ENCODE assay signal across 1 cellular context in genomic region chr20:35474504-35474903, GRCh38.
A peak's percentile ranks its signal among the peaks of the same experiment; 100 is the strongest.
TF ChIP-seq lines count a peak whose summit lies in the region.

No MANE protein-coding gene starts in this region.

TF ChIP-seq in HepG2, 621 proteins besides CTCF, POLR2A, EP300 and RAD21 (continues in another document):
- TF ChIP-seq DMTF1 (CRISPR knock-in tag; IDR thresholded peaks at IDR 0.05) (no peak), ARID5B (CRISPR knock-in tag; IDR thresholded peaks at IDR 0.05) (peak; percentile 36; the same call in 1 of the 2 replicates), JARID2 (CRISPR knock-in tag; IDR thresholded peaks at IDR 0.05; ENCODE audit: insufficient replicate concordance) (no peak), MEF2D (CRISPR knock-in tag; IDR thresholded peaks at IDR 0.05) (0 out of 2 replicates have a peak, but pooled peaks have one; percentile 27), TBX3 (IDR thresholded peaks at IDR 0.05; ENCODE audit: borderline replicate concordance) (peak; percentile 28; the same call in 1 of the 2 replicates), IKZF4 (CRISPR knock-in tag; IDR thresholded peaks at IDR 0.05; ENCODE audit: borderline replicate concordance, low read depth, not compliant biosample characterization) (no peak), ZNF775 (CRISPR knock-in tag; IDR thresholded peaks at IDR 0.05; ENCODE audit: borderline replicate concordance) (no peak), ARID4A (CRISPR knock-in tag; IDR thresholded peaks at IDR 0.05; ENCODE audit: borderline replicate concordance) (0 out of 2 replicates have a peak, but pooled peaks have one; percentile 19), ZNF160 (CRISPR knock-in tag; IDR thresholded peaks at IDR 0.05) (no peak), ZNF142 (CRISPR knock-in tag; IDR thresholded peaks at IDR 0.05) (no peak), AGO1 (IDR thresholded peaks at IDR 0.05; ENCODE audit: low read depth, low read length, poor library complexity, severe bottlenecking) (no peak), CHD4 (IDR thresholded peaks at IDR 0.05; ENCODE audit: borderline replicate concordance, low read length) (no peak), TFE3 (CRISPR knock-in tag; IDR thresholded peaks at IDR 0.05) (0 out of 2 replicates have a peak, but pooled peaks have one; percentile 46), CREB1 (IDR thresholded peaks at IDR 0.05) (peak; percentile 49; the same call in 1 of the 2 replicates), CREB1 (CRISPR knock-in tag; IDR thresholded peaks at IDR 0.05) (no peak), KAT7 (CRISPR knock-in tag; IDR thresholded peaks at IDR 0.05; ENCODE audit: borderline replicate concordance) (no peak), ZNF580 (CRISPR knock-in tag; IDR thresholded peaks at IDR 0.05; ENCODE audit: borderline replicate concordance, low read depth) (0 out of 2 replicates have a peak, but pooled peaks have one; percentile 23), SAP130 (CRISPR knock-in tag; IDR thresholded peaks at IDR 0.05; ENCODE audit: low read depth) (peak; percentile 30; the same call in 1 of the 2 replicates), POLR2G (IDR thresholded peaks at IDR 0.05; ENCODE audit: low read depth, low read length) (0 out of 2 replicates have a peak, but pooled peaks have one; percentile 17), ZBTB21 (CRISPR knock-in tag; IDR thresholded peaks at IDR 0.05) (peak; percentile 60; the same call in 1 of the 2 replicates), RARA (CRISPR knock-in tag; IDR thresholded peaks at IDR 0.05) (peak; percentile 26; the same call in 1 of the 2 replicates), PAXIP1 (CRISPR knock-in tag; conservative IDR thresholded peaks at IDR 0.05) (peak; percentile 78), ZNF607 (CRISPR knock-in tag; IDR thresholded peaks at IDR 0.05; ENCODE audit: borderline replicate concordance) (0 out of 2 replicates have a peak, but pooled peaks have one; percentile 32), NCOR1 (IDR thresholded peaks at IDR 0.05; ENCODE audit: borderline replicate concordance, low read length) (peak; percentile 58; the same call in 1 of the 2 replicates), MXD4 (CRISPR knock-in tag; IDR thresholded peaks at IDR 0.05) (no peak), ASH2L (IDR thresholded peaks at IDR 0.05; ENCODE audit: insufficient read length, low read depth, low read length) (peak; percentile 62), ZNF644 (CRISPR knock-in tag; IDR thresholded peaks at IDR 0.05; ENCODE audit: low read depth) (peak; percentile 54; the same call in 1 of the 2 replicates), NR2F6 (IDR thresholded peaks at IDR 0.05) (no peak), NR2F6 (CRISPR knock-in tag; IDR thresholded peaks at IDR 0.05) (0 out of 2 replicates have a peak, but pooled peaks have one; percentile 10), HNF4A (CRISPR knock-in tag; IDR thresholded peaks at IDR 0.05) (peak; percentile 62), RAD51 (IDR thresholded peaks at IDR 0.05; ENCODE audit: borderline replicate concordance) (0 out of 2 replicates have a peak, but pooled peaks have one; percentile 5), KAT8 (CRISPR knock-in tag; IDR thresholded peaks at IDR 0.05) (0 out of 2 replicates have a peak, but pooled peaks have one; percentile 23)
